10 cellular contexts compared by ENCODE assay signal in genomic region chr2:47899915-47900314, GRCh38. TPM values are rescaled to one million over a fixed set of nuclear protein-coding genes. Genes with fewer than 3 reads are reported as not detected.
A peak's percentile ranks its signal among the peaks of the same experiment; 100 is the strongest.
DNase-seq lines count a peak whose midpoint lies in the region; ATAC-seq and TF ChIP-seq lines count a peak whose summit lies in the region.
"Had no signal": no experiment of that assay in that cellular context is flagged by ENCODE, and none has a peak within 500 bp of the region (broad histone marks: within the 10 kb centered on the region; RNA-seq: fewer than 3 reads in every experiment).

No MANE protein-coding gene starts in this region.

- no peaks in the 10 kb centered on the region for H3K27me3 ChIP-seq in foreskin keratinocyte
- no peaks in the 10 kb centered on the region for H3K27me3 ChIP-seq in H7 (ENCODE audit: control insufficient read depth, insufficient read depth, low read length)

- H3K27me3 Mint-ChIP-seq in activated T-cell treated with anti-CD3 and anti-CD28 coated beads, Interleukin-2, amount 50 U/mL, for 24 hours, result no peaks in the 10 kb centered on the region
- no peaks in the 10 kb centered on the region for H3K27me3 Mint-ChIP-seq in T-helper 17 cell

- no peak overlapping the region for H3K4me3 Mint-ChIP-seq in activated T-cell treated with anti-CD3 and anti-CD28 coated beads, Interleukin-2, amount 50 U/mL, for 24 hours
- H3K4me3 Mint-ChIP-seq in T-helper 17 cell, result no peak overlapping the region
- no peak overlapping the region for H3K4me3 Mint-ChIP-seq in stimulated activated effector memory CD8-positive, alpha-beta T cell treated with anti-CD3 and anti-CD28 coated beads, Interleukin-12 subunit alpha, Interleukin-12 subunit beta, amount 100 ng/mL, for 72 hours

- no peak for ATAC-seq in T-helper 17 cell
- peak; percentile 6 for ATAC-seq in foreskin keratinocyte
- no peak for ATAC-seq in stimulated activated effector memory CD8-positive, alpha-beta T cell treated with anti-CD3 and anti-CD28 coated beads, Interleukin-12 subunit alpha, Interleukin-12 subunit beta, amount 100 ng/mL, for 72 hours
- no peak for ATAC-seq in HG02981 (IDR thresholded peaks at IDR 0.05; ENCODE audit: unreplicated experiment)

- H3K9me3 Mint-ChIP-seq in activated T-cell treated with anti-CD3 and anti-CD28 coated beads, Interleukin-2, amount 50 U/mL, for 24 hours, result no peaks in the 10 kb centered on the region
- H3K9me3 Mint-ChIP-seq in stimulated activated effector memory CD8-positive, alpha-beta T cell treated with anti-CD3 and anti-CD28 coated beads, Interleukin-12 subunit alpha, Interleukin-12 subunit beta, amount 100 ng/mL, for 72 hours, result no peaks in the 10 kb centered on the region

- peak overlapping the region; percentile 17 for H3K27ac ChIP-seq in foreskin keratinocyte
- H3K27ac ChIP-seq: A549 had no signal

- DNase-seq in activated T-cell treated with anti-CD3 and anti-CD28 coated beads, Interleukin-2, amount 50 U/mL, for 24 hours, result no peak
- DNase-seq in activated T-cell treated with anti-CD3 and anti-CD28 coated beads for 4 hours (no peak), T-helper 17 cell (no peak), foreskin keratinocyte (no peak), H7 (no peak), DMS114 treated with DMSO at 0.1 percent for 48 hours (lab: John Stamatoyannopoulos, UW; ENCODE audit: unreplicated experiment) (no peak)
- DNase-seq in stimulated activated effector memory CD8-positive, alpha-beta T cell treated with anti-CD3 and anti-CD28 coated beads, Interleukin-12 subunit alpha, Interleukin-12 subunit beta, amount 100 ng/mL, for 72 hours (ENCODE audit: low spot score in 2 of 2), result no peak
- DNase-seq: NCI-H1105 treated with DMSO at 0.1 percent for 48 hours had no signal

- no peak for TF ChIP-seq CTCF in foreskin keratinocyte (conservative IDR thresholded peaks at IDR 0.05)

- peaks cover 22% of the 10 kb centered on the region for H3K4me1 ChIP-seq in foreskin keratinocyte

- H3K27ac Mint-ChIP-seq in activated T-cell treated with anti-CD3 and anti-CD28 coated beads, Interleukin-2, amount 50 U/mL, for 24 hours, result peak overlapping the region; percentile 84
- H3K27ac Mint-ChIP-seq in T-helper 17 cell, result peak overlapping the region; percentile 41
- H3K27ac Mint-ChIP-seq in stimulated activated effector memory CD8-positive, alpha-beta T cell treated with anti-CD3 and anti-CD28 coated beads, Interleukin-12 subunit alpha, Interleukin-12 subunit beta, amount 100 ng/mL, for 72 hours, result peak overlapping the region; percentile 26

- H3K36me3 Mint-ChIP-seq in activated T-cell treated with anti-CD3 and anti-CD28 coated beads, Interleukin-2, amount 50 U/mL, for 24 hours (ENCODE audit: low read depth), result peaks cover 35% of the 10 kb centered on the region
- H3K36me3 Mint-ChIP-seq in T-helper 17 cell (ENCODE audit: low read depth), result peaks cover 2% of the 10 kb centered on the region
- H3K36me3 Mint-ChIP-seq in stimulated activated effector memory CD8-positive, alpha-beta T cell treated with anti-CD3 and anti-CD28 coated beads, Interleukin-12 subunit alpha, Interleukin-12 subunit beta, amount 100 ng/mL, for 72 hours, result peaks cover 32% of the 10 kb centered on the region

- H3K4me3 ChIP-seq in H7 (ENCODE audit: insufficient read depth, low read depth, low read length), result no peak overlapping the region
- H3K4me3 ChIP-seq: A549 had no signal

- H3K4me1 Mint-ChIP-seq in activated T-cell treated with anti-CD3 and anti-CD28 coated beads, Interleukin-2, amount 50 U/mL, for 24 hours (ENCODE audit: low read depth), result peaks cover 72% of the 10 kb centered on the region
- peaks cover 47% of the 10 kb centered on the region for H3K4me1 Mint-ChIP-seq in T-helper 17 cell
- H3K4me1 Mint-ChIP-seq in stimulated activated effector memory CD8-positive, alpha-beta T cell treated with anti-CD3 and anti-CD28 coated beads, Interleukin-12 subunit alpha, Interleukin-12 subunit beta, amount 100 ng/mL, for 72 hours, result peaks cover 64% of the 10 kb centered on the region

- H3K9me3 ChIP-seq in T-helper 17 cell (ENCODE audit: control insufficient read depth, low read length, poor library complexity, severe bottlenecking), result no peaks in the 10 kb centered on the region
- H3K9me3 ChIP-seq: A549 had no signal

- no peaks in the 10 kb centered on the region for H3K36me3 ChIP-seq in H7 (replicated peaks; ENCODE audit: control insufficient read depth, insufficient read depth, low read length)

RNA-seq across cellular contexts. Expression of gene FBXO11, which starts 6.4 kb away (rescaled TPM):
- total RNA-seq in T-helper 17 cell (100 to 1,000 TPM in 1 of 2 donors, 10 to 100 TPM in 1; 95.7 to 106 TPM), foreskin keratinocyte (46.1 and 46.2 TPM in 2 replicates)
- polyA plus RNA-seq in foreskin keratinocyte, result 16.2 and 17.9 TPM in 2 replicates
- total RNA-seq in H7 (2014; rRNA removed; shearing (Covaris generic)), result 15.6 and 28.3 TPM in 2 replicates

Comparison
In these comparisons a context has a peak if more than half of its experiments do, and no peak if none do; other contexts are left out.
1. H3K27ac Mint-ChIP-seq: peak in every context shown above with its lines; median percentile 84 in activated T-cell treated with anti-CD3 and anti-CD28 coated beads, Interleukin-2, amount 50 U/mL, for 24 hours; 41 in T-helper 17 cell; 26 in stimulated activated effector memory CD8-positive, alpha-beta T cell treated with anti-CD3 and anti-CD28 coated beads, Interleukin-12 subunit alpha, Interleukin-12 subunit beta, amount 100 ng/mL, for 72 hours.